ENCODE assay signal across 20 cellular contexts in genomic region chr12:44749566-44749965, GRCh38.
"Had no signal": no experiment of that assay in that cellular context is flagged by ENCODE, and none has a peak within 500 bp of the region (broad histone marks: within the 10 kb centered on the region; RNA-seq: fewer than 3 reads in every experiment).

No MANE protein-coding gene starts in this region.

- H3K36me3 ChIP-seq: gastrocnemius medialis, heart left ventricle, prostate gland, right atrium auricular region, stomach, thyroid gland had no signal

- H3K9me3 Mint-ChIP-seq: memory B cell; natural killer cell treated with Interleukin-12 subunit alpha and Interleukin-12 subunit beta and Interleukin-15 and Interleukin-18, amount 100 ng/mL, for 72 hours; stimulated activated effector memory CD8-positive, alpha-beta T cell treated with anti-CD3 and anti-CD28 coated beads, Interleukin-12 subunit alpha, Interleukin-12 subunit beta, amount 100 ng/mL, for 72 hours had no signal

- H3K4me1 ChIP-seq: gastrocnemius medialis, heart left ventricle, prostate gland, right atrium auricular region, stomach, thyroid gland had no signal

- H3K4me3 ChIP-seq: gastrocnemius medialis, heart left ventricle, hepatocyte, lung, prostate gland, right atrium auricular region, smooth muscle cell, stomach, thyroid gland had no signal

- DNase-seq: cortex of kidney; effector CD4-positive, alpha-beta T cell; gastrocnemius medialis; heart left ventricle; kidney; nucleus accumbens; stimulated activated CD4-positive, alpha-beta T cell treated with anti-CD3 and anti-CD28 coated beads, Interleukin-12 subunit alpha, Interleukin-12 subunit beta, amount 100 ng/mL, for 4 hours; stimulated activated CD4-positive, alpha-beta T cell treated with anti-CD3 and anti-CD28 coated beads, Interleukin-1b, Interleukin-23, amount 100 ng/mL, for 48 hours; stimulated activated CD4-positive, alpha-beta T cell treated with anti-CD3 and anti-CD28 coated beads, Interleukin-4, amount 100 ng/mL, for 1 hour; stimulated activated naive CD4-positive, alpha-beta T cell treated with Interleukin-2 at 50 U/mL for 16 hours; stomach; thyroid gland had no signal

- H3K4me3 Mint-ChIP-seq: memory B cell; natural killer cell treated with Interleukin-12 subunit alpha and Interleukin-12 subunit beta and Interleukin-15 and Interleukin-18, amount 100 ng/mL, for 72 hours; stimulated activated effector memory CD8-positive, alpha-beta T cell treated with anti-CD3 and anti-CD28 coated beads, Interleukin-12 subunit alpha, Interleukin-12 subunit beta, amount 100 ng/mL, for 72 hours had no signal

- H3K9me3 ChIP-seq: gastrocnemius medialis, prostate gland, right atrium auricular region, stomach, thyroid gland had no signal

- H2AFZ ChIP-seq: hepatocyte had no signal

- H3K79me2 ChIP-seq: hepatocyte had no signal

- H3K27ac Mint-ChIP-seq: memory B cell; natural killer cell treated with Interleukin-12 subunit alpha and Interleukin-12 subunit beta and Interleukin-15 and Interleukin-18, amount 100 ng/mL, for 72 hours; stimulated activated effector memory CD8-positive, alpha-beta T cell treated with anti-CD3 and anti-CD28 coated beads, Interleukin-12 subunit alpha, Interleukin-12 subunit beta, amount 100 ng/mL, for 72 hours had no signal

- H3K27me3 ChIP-seq: gastrocnemius medialis, heart left ventricle, hepatocyte, right atrium auricular region, stomach, thyroid gland had no signal

- H3K4me2 ChIP-seq: hepatocyte, smooth muscle cell had no signal

- H3K4me1 Mint-ChIP-seq: memory B cell; stimulated activated effector memory CD8-positive, alpha-beta T cell treated with anti-CD3 and anti-CD28 coated beads, Interleukin-12 subunit alpha, Interleukin-12 subunit beta, amount 100 ng/mL, for 72 hours had no signal

- H3K36me3 Mint-ChIP-seq: memory B cell; natural killer cell treated with Interleukin-12 subunit alpha and Interleukin-12 subunit beta and Interleukin-15 and Interleukin-18, amount 100 ng/mL, for 72 hours had no signal

- H3K27ac ChIP-seq: gastrocnemius medialis, heart left ventricle, hepatocyte, prostate gland, right atrium auricular region, stomach, thyroid gland had no signal

- FAIRE-seq: kidney had no signal
